20 cellular contexts compared by ENCODE assay signal in the genomic region with DNA sequence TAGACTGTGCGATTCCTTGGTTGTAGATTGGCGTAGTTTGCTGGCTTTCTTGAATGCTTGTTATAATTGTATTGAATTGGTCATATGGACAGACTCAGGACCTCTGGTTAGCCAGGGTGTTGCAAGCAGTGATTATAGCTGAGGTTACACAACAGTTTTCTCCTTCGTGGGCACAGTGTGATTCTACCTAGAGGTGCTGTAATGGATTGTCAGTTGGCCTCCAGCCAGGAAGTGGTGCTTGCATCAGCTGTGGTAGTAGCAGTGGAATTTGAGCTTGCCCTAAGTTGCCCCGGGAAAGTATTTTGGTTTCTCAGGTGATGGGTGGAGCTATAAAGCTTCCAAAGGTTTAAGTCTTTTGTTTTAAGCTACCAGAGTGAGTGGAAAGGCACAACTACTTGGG. TPM values are rescaled to one million over a fixed set of nuclear protein-coding genes. Genes with fewer than 3 reads are reported as not detected.
DNase-seq lines count a peak whose midpoint lies in the region; FAIRE-seq and TF ChIP-seq lines count a peak whose summit lies in the region.
"Had no signal": no experiment of that assay in that cellular context is flagged by ENCODE, and none has a peak within 500 bp of the region (broad histone marks: within the 10 kb centered on the region; RNA-seq: fewer than 3 reads in every experiment).

No MANE protein-coding gene starts in this region.

- TF ChIP-seq POLR2A in breast epithelium (IDR thresholded peaks at IDR 0.05), result no peak

- H3K4me3 ChIP-seq in breast epithelium (no peak overlapping the region), epithelial cell of esophagus (ENCODE audit: low read length) (no peak overlapping the region)

- TF ChIP-seq CTCF in MCF 10A (IDR thresholded peaks at IDR 0.05; ENCODE audit: unreplicated experiment) (no peak), breast epithelium (IDR thresholded peaks at IDR 0.05) (no peak), epithelial cell of esophagus (IDR thresholded peaks at IDR 0.05; ENCODE audit: insufficient read depth, low read depth, low read length, missing control alignments) (no peak)

- H3K4me1 ChIP-seq in breast epithelium, result no peaks in the 10 kb centered on the region

- H3K27ac ChIP-seq in breast epithelium, result no peak overlapping the region
- H3K27ac ChIP-seq: 22Rv1 had no signal

- H3K4me1 Mint-ChIP-seq in MCF 10A (ENCODE audit: insufficient read depth, unreplicated experiment), result peaks cover 15% of the 10 kb centered on the region
- H3K4me1 Mint-ChIP-seq: CD8-positive, alpha-beta memory T cell had no signal

- no peak overlapping the region for H3K4me3 Mint-ChIP-seq in MCF 10A (ENCODE audit: unreplicated experiment)
- H3K4me3 Mint-ChIP-seq: CD8-positive, alpha-beta memory T cell had no signal

- no peaks in the 10 kb centered on the region for H3K27me3 ChIP-seq in breast epithelium

- no peaks in the 10 kb centered on the region for H3K27me3 Mint-ChIP-seq in MCF 10A (ENCODE audit: insufficient read depth, unreplicated experiment)
- H3K27me3 Mint-ChIP-seq: CD8-positive, alpha-beta memory T cell had no signal

- POLR2A ChIA-PET in MCF 10A (lab: Yijun Ruan, JAX), result interaction anchor here (0.8 to 1.3 kb wide), 5 partner anchors 8 to 88 kb away, joined by 3 to 5 read pairs (median 3); no protein-coding TSS in a partner anchor

- peaks cover 0 to 7% of the 10 kb centered on the region in 2 donors for H3K9me3 ChIP-seq in breast epithelium

- no peaks in the 10 kb centered on the region for H3K36me3 Mint-ChIP-seq in MCF 10A (ENCODE audit: insufficient read depth, unreplicated experiment)
- H3K36me3 Mint-ChIP-seq: CD8-positive, alpha-beta memory T cell had no signal

- no peaks in the 10 kb centered on the region for H3K36me3 ChIP-seq in breast epithelium

- H3K9me3 Mint-ChIP-seq in MCF 10A (ENCODE audit: unreplicated experiment), result peaks cover 7% of the 10 kb centered on the region

- intact Hi-C loops in MCF 10A (cut with micrococcal nuclease), result no loop called here
- intact Hi-C loops in breast epithelium (cut with DNase I; ENCODE audit: low total_unique reads), result no loop called here

- peak; percentile 79 for FAIRE-seq in urothelium cell line (lab: Jason Lieb, UNC)

- H3K27ac Mint-ChIP-seq in MCF 10A (ENCODE audit: low read depth, unreplicated experiment), result no peak overlapping the region
- H3K27ac Mint-ChIP-seq: CD8-positive, alpha-beta memory T cell had no signal

- CTCF ChIA-PET in MCF 10A (lab: Yijun Ruan, JAX), result interaction anchor here (0.6 to 1.7 kb wide), 8 partner anchors 10 to 698 kb away, joined by 3 to 4 read pairs (median 3); no protein-coding TSS in a partner anchor

- DNase-seq in MCF 10A (ENCODE audit: unreplicated experiment), result peak; percentile 99
- no peak for DNase-seq in breast epithelium (ENCODE audit: low spot score in 2 of 2)
- DNase-seq in SKM-1 treated with dmso at 0.1 percent for 144 hours (lab: John Stamatoyannopoulos, UW; ENCODE audit: unreplicated experiment), result peak; percentile 55
- DNase-seq in epithelial cell of esophagus (ENCODE audit: low read depth), result peak; percentile 39
- no peak for DNase-seq in urothelium cell line (ENCODE audit: low spot score)
- DNase-seq in NCI-H2227 treated with DMSO at 0.1 percent for 48 hours (lab: John Stamatoyannopoulos, UW), result no peak
- no peak for DNase-seq in UCSD-AML1 (lab: John Stamatoyannopoulos, UW; ENCODE audit: unreplicated experiment)
- DNase-seq in COR-L47 (lab: John Stamatoyannopoulos, UW), result no peak
- DNase-seq: CD8-positive, alpha-beta memory T cell; DMS 273 treated with DMSO at 0.1 percent for 48 hours; H7; Karpas-422; NCI-H1417; NCI-H2029; NCI-H2171 treated with DMSO at 0.1 percent for 48 hours; NCI-H510A; NCI-H82; RPMI8226 had no signal

- BruUV-seq in MCF 10A (replicated peaks; lab: Mats Ljungman, UMichigan), result no TSS peak

RNA-seq across cellular contexts. Expression of a gene that starts 23.1 kb away (rescaled TPM):
- not detected in 2 replicates for total RNA-seq in MCF 10A (2022)
- under 1 TPM in 1 of 3 donors, not detected in 2; under 0.01 TPM for total RNA-seq in breast epithelium
- total RNA-seq: CD8-positive, alpha-beta memory T cell; Daoy had no signal

Comparison
In these comparisons a context has a peak if more than half of its experiments do, and no peak if none do; other contexts are left out.
1. DNase-seq: peak in MCF 10A (single experiment), SKM-1 treated with dmso at 0.1 percent for 144 hours (single experiment) and epithelial cell of esophagus (single experiment); none in breast epithelium (0 of 2), urothelium cell line (single experiment), NCI-H2227 treated with DMSO at 0.1 percent for 48 hours (single experiment), UCSD-AML1 (single experiment) and COR-L47 (single experiment).